Comparison of ENCODE assay signal across 15 cellular contexts in genomic region chr15:65236443-65236842, GRCh38. TPM values are rescaled to one million over a fixed set of nuclear protein-coding genes. Genes with fewer than 3 reads are reported as not detected.
"Had no signal": no experiment of that assay in that cellular context is flagged by ENCODE, and none has a peak within 500 bp of the region (broad histone marks: within the 10 kb centered on the region; RNA-seq: fewer than 3 reads in every experiment).

No MANE protein-coding gene starts in this region.

RNA-seq across cellular contexts. Expression of gene CILP, which starts 25.2 kb away (rescaled TPM):
- total RNA-seq: activated CD8-positive, alpha-beta T cell treated with anti-CD3 and anti-CD28 coated beads for 36 hours; activated naive CD4-positive, alpha-beta T cell treated with anti-CD3 and anti-CD28 coated beads for 36 hours; activated naive CD8-positive, alpha-beta T cell treated with anti-CD3 and anti-CD28 coated beads for 36 hours; activated T-helper 1 cell treated with anti-CD3 and anti-CD28 coated beads, Interleukin-12 subunit alpha, Interleukin-12 subunit beta, Interleukin-2, Interleukin-4 antibody, amounts not matched to agents 30 ng/mL and 10 ng/mL and 1 ng/mL, durations not matched to agents 14 hours and 24 hours and 36 hours had no signal

RNA-seq across cellular contexts. Expression of gene RNU5A-1, which starts 59.4 kb away (rescaled TPM):
- total RNA-seq: activated B cell treated with CpG ODN at 0.5 μM for 24 hours; activated CD4-positive, alpha-beta memory T cell treated with anti-CD3 and anti-CD28 coated beads for 36 hours; activated CD4-positive, alpha-beta T cell treated with anti-CD3 and anti-CD28 coated beads, Interleukin-2, amount 10 ng/mL, durations not matched to agents 24 days and 14 days; activated CD8-positive, alpha-beta memory T cell treated with anti-CD3 and anti-CD28 coated beads for 36 hours; activated CD8-positive, alpha-beta T cell treated with anti-CD3 and anti-CD28 coated beads for 36 hours; activated naive CD4-positive, alpha-beta T cell treated with anti-CD3 and anti-CD28 coated beads for 36 hours; activated naive CD8-positive, alpha-beta T cell treated with anti-CD3 and anti-CD28 coated beads for 36 hours; activated T-cell treated with anti-CD3 and anti-CD28 coated beads, Interleukin-2, amount 50 U/mL, for 4 hours; activated T-cell treated with anti-CD3 and anti-CD28 coated beads, Interleukin-2, amount 50 U/mL, for 72 hours; activated T-helper 1 cell treated with anti-CD3 and anti-CD28 coated beads, Interleukin-12 subunit alpha, Interleukin-12 subunit beta, Interleukin-2, Interleukin-4 antibody, amounts not matched to agents 30 ng/mL and 10 ng/mL and 1 ng/mL, durations not matched to agents 14 hours and 24 hours and 36 hours; activated T-helper 17 cell treated with anti-CD3 and anti-CD28 coated beads, Interleukin-2, amount 50 U/mL, for 72 hours; adrenal gland; aorta; bronchial epithelial cell; cardiac muscle cell had no signal
- polyA plus RNA-seq: adrenal gland, aorta, cardiac muscle cell had no signal
